Comparison of ENCODE assay signal across 11 cellular contexts in genomic region chr5:143213231-143213850, GRCh38.
A peak's percentile ranks its signal among the peaks of the same experiment; 100 is the strongest.
DNase-seq lines count a peak whose midpoint lies in the region; TF ChIP-seq lines count a peak whose summit lies in the region.
"Had no signal": no experiment of that assay in that cellular context is flagged by ENCODE, and none has a peak within 500 bp of the region (broad histone marks: within the 10 kb centered on the region; RNA-seq: fewer than 3 reads in every experiment).

No MANE protein-coding gene starts in this region.

- H3K4me1 Mint-ChIP-seq in activated T-cell treated with anti-CD3 and anti-CD28 coated beads, Interleukin-2, amount 50 U/mL, for 24 hours (ENCODE audit: low read depth) = peaks cover 44% of the 10 kb centered on the region

- DNase-seq in activated T-cell treated with anti-CD3 and anti-CD28 coated beads, Interleukin-2, amount 50 U/mL, for 24 hours = no peak
- no peak for DNase-seq in activated T-cell treated with anti-CD3 and anti-CD28 coated beads, Interleukin-2, amount 50 U/mL, for 48 hours
- DNase-seq in NAMALWA (ENCODE audit: low spot score) (peak; percentile 47), epidermal melanocyte (ENCODE audit: insufficient read length, low spot score) (peak; percentile 24), pons (ENCODE audit: low spot score) (peak; percentile 24), iPS-NIHi7 (ENCODE audit: extremely low spot score) (no peak), NCI-H1092 treated with DMSO at 0.1 percent for 48 hours (lab: John Stamatoyannopoulos, UW) (no peak), GM13977 (ENCODE audit: low spot score) (no peak)
- DNase-seq: activated B cell treated with CpG ODN at 0.5 μM for 24 hours; NCI-H345; stimulated activated CD4-positive, alpha-beta T cell treated with anti-CD3 and anti-CD28 coated beads, Interleukin-1b, Interleukin-23, amount 100 ng/mL, for 48 hours had no signal

- no peaks in the 10 kb centered on the region for H3K27me3 Mint-ChIP-seq in activated T-cell treated with anti-CD3 and anti-CD28 coated beads, Interleukin-2, amount 50 U/mL, for 24 hours
- H3K27me3 Mint-ChIP-seq: activated B cell treated with CpG ODN at 0.5 μM for 24 hours had no signal

- peaks cover 32% of the 10 kb centered on the region for H3K36me3 Mint-ChIP-seq in activated T-cell treated with anti-CD3 and anti-CD28 coated beads, Interleukin-2, amount 50 U/mL, for 24 hours (ENCODE audit: low read depth)

- no peak overlapping the region for H3K4me3 Mint-ChIP-seq in activated T-cell treated with anti-CD3 and anti-CD28 coated beads, Interleukin-2, amount 50 U/mL, for 24 hours
- H3K4me3 Mint-ChIP-seq: activated B cell treated with CpG ODN at 0.5 μM for 24 hours had no signal

- in situ Hi-C loops in GM13977 (cut with MboI; ENCODE audit: low pct_unique_long_range_greater_than_20kb, low sequenced_read_pairs, unreplicated experiment) = loop anchor here (25.0 kb wide), 1 partner anchor 201 kb away; no protein-coding TSS in a partner anchor

- TF ChIP-seq CTCF in GM13977 (IDR thresholded peaks at IDR 0.05; ENCODE audit: extremely low read depth, insufficient read depth, missing control alignments) = no peak

- peak overlapping the region; percentile 76 for H3K27ac Mint-ChIP-seq in activated T-cell treated with anti-CD3 and anti-CD28 coated beads, Interleukin-2, amount 50 U/mL, for 24 hours

- no peaks in the 10 kb centered on the region for H3K9me3 Mint-ChIP-seq in activated T-cell treated with anti-CD3 and anti-CD28 coated beads, Interleukin-2, amount 50 U/mL, for 24 hours
- H3K9me3 Mint-ChIP-seq: activated B cell treated with CpG ODN at 0.5 μM for 24 hours had no signal

Comparison
In these comparisons a context has a peak if more than half of its experiments do, and no peak if none do; other contexts are left out.
1. DNase-seq: peak in NAMALWA (single experiment), epidermal melanocyte (single experiment) and pons (single experiment); none in activated T-cell treated with anti-CD3 and anti-CD28 coated beads, Interleukin-2, amount 50 U/mL, for 24 hours (single experiment), activated T-cell treated with anti-CD3 and anti-CD28 coated beads, Interleukin-2, amount 50 U/mL, for 48 hours (0 of 2), iPS-NIHi7 (single experiment), NCI-H1092 treated with DMSO at 0.1 percent for 48 hours (single experiment) and GM13977 (single experiment).